9 cellular contexts compared by ENCODE assay signal in genomic region chrX:118758511-118758910, GRCh38.
"Had no signal": no experiment of that assay in that cellular context is flagged by ENCODE, and none has a peak within 500 bp of the region (broad histone marks: within the 10 kb centered on the region; RNA-seq: fewer than 3 reads in every experiment).

No MANE protein-coding gene starts in this region.

- H3K4me3 ChIP-seq: GM23338, K562 had no signal

- FAIRE-seq: H1, H54, K562 had no signal

- H3K4me3 Mint-ChIP-seq: GM23338, H9 had no signal

- H3K27ac Mint-ChIP-seq: GM23338, H9 had no signal

- H2AFZ ChIP-seq: GM23338 had no signal

- H3K27ac ChIP-seq: HL-60 had no signal

- H3K4me2 ChIP-seq: GM23338 had no signal

- H3K9me3 Mint-ChIP-seq: GM23338 had no signal

- DNase-seq: H9, HCEC 1CT, IMR-90, KG1 had no signal

- ATAC-seq: GM23338, K562 had no signal

- H3K4me1 Mint-ChIP-seq: H9 had no signal
